In genomic region chr15:85296615-85297402, GRCh38 we compare ENCODE assay signal across 8 cellular contexts.
DNase-seq lines count a peak whose midpoint lies in the region; ATAC-seq and TF ChIP-seq lines count a peak whose summit lies in the region.

No MANE protein-coding gene starts in this region.

- H3K4me3 ChIP-seq in AG10803 (ENCODE audit: low read length) (peak overlapping the region; percentile 35; the same call in 1 of the 2 replicates), liver (ENCODE audit: low read depth in 1 of 3, low read length in 3 of 3) (peak overlapping the region in 2 of 3 donors; percentile 28 to 42)

- H3K27me3 ChIP-seq in liver (ENCODE audit: control insufficient read depth in 4 of 4, insufficient read depth in 4 of 4, low read length in 3 of 4) = no peaks in the 10 kb centered on the region

- TF ChIP-seq CTCF in AG10803 (conservative IDR thresholded peaks at IDR 0.05; ENCODE audit: low read length) = peak; percentile 93
- TF ChIP-seq CTCF in chondrocyte (IDR thresholded peaks at IDR 0.05) = peak; percentile 90
- TF ChIP-seq CTCF in liver (IDR thresholded peaks at IDR 0.05; ENCODE audit: low read depth, low read length, missing input control) = peak; percentile 76

- ATAC-seq in GM18867 (IDR thresholded peaks at IDR 0.05; ENCODE audit: unreplicated experiment) (peak; percentile 88), HG03103 (IDR thresholded peaks at IDR 0.05; ENCODE audit: low read depth, unreplicated experiment) (peak; percentile 89)

- H3K36me3 ChIP-seq in liver (ENCODE audit: control insufficient read depth in 4 of 4, insufficient read depth in 3 of 4, low read depth in 1 of 4, low read length in 3 of 4) = no peaks in the 10 kb centered on the region

- H3K27ac ChIP-seq in liver (ENCODE audit: low read depth in 1 of 2, low read length in 2 of 2) = no peak overlapping the region

- H3K27me3 Mint-ChIP-seq in chondrocyte (ENCODE audit: low read depth) = no peaks in the 10 kb centered on the region

- peaks cover 0 to 2% (median 0%) of the 10 kb centered on the region in 4 donors for H3K4me1 ChIP-seq in liver (ENCODE audit: control insufficient read depth in 4 of 4, insufficient read depth in 4 of 4, low read length in 3 of 4)

- H3K9me3 Mint-ChIP-seq in chondrocyte (ENCODE audit: low read depth) = no peaks in the 10 kb centered on the region

- H3K4me3 Mint-ChIP-seq in chondrocyte (ENCODE audit: unreplicated experiment) = peak overlapping the region; percentile 72

- WGBS in liver = 16% methylated on average over 14 of the region's 14 CpGs

- peak overlapping the region in 1 of 2 donors; percentile 8 for H3K9ac ChIP-seq in liver (ENCODE audit: low read depth in 1 of 2, low read length in 2 of 2)

- peaks cover 9% of the 10 kb centered on the region for H3K4me1 Mint-ChIP-seq in chondrocyte (ENCODE audit: low read depth)

- H3K27ac Mint-ChIP-seq in chondrocyte (ENCODE audit: unreplicated experiment) = no peak overlapping the region

- TF ChIP-seq RAD21 in liver (IDR thresholded peaks at IDR 0.05) = peak; percentile 96 to 99

- no peaks in the 10 kb centered on the region for H3K36me3 Mint-ChIP-seq in chondrocyte (ENCODE audit: low read depth)

- peak; percentile 65 for DNase-seq in AG10803 (ENCODE audit: low read depth)
- peak; percentile 76 for DNase-seq in NCI-H2227 (lab: John Stamatoyannopoulos, UW; ENCODE audit: unreplicated experiment)
- DNase-seq in activated CD4-positive, CD25-positive, alpha-beta regulatory T cell treated with anti-CD3 and anti-CD28 coated beads, Interleukin-2, amount 50 U/mL, for 72 hours = peak; percentile 43
- no peak for DNase-seq in chondrocyte (ENCODE audit: low spot score)
- DNase-seq in stimulated activated CD4-positive, alpha-beta T cell treated with anti-CD3 and anti-CD28 coated beads, Interleukin-4, amount 100 ng/mL, for 4 hours = peak; percentile 46 to 64

- no peaks in the 10 kb centered on the region for H3K9me3 ChIP-seq in liver (ENCODE audit: control insufficient read depth in 4 of 4, low read length in 3 of 4)

TF ChIP-seq in liver, 16 proteins besides CTCF, POLR2A, EP300 and RAD21:
- no peak for TF ChIP-seq EGR1 (IDR thresholded peaks at IDR 0.05; ENCODE audit: low read depth in 2 of 2)
- TF ChIP-seq YY1 (IDR thresholded peaks at IDR 0.05) = no peak
- TF ChIP-seq HNF4A (conservative IDR thresholded peaks at IDR 0.05) = peak; percentile 21 to 48
- TF ChIP-seq RXRA (IDR thresholded peaks at IDR 0.05) = peak; percentile 51 to 79
